9 cellular contexts compared by ENCODE assay signal in the genomic region with DNA sequence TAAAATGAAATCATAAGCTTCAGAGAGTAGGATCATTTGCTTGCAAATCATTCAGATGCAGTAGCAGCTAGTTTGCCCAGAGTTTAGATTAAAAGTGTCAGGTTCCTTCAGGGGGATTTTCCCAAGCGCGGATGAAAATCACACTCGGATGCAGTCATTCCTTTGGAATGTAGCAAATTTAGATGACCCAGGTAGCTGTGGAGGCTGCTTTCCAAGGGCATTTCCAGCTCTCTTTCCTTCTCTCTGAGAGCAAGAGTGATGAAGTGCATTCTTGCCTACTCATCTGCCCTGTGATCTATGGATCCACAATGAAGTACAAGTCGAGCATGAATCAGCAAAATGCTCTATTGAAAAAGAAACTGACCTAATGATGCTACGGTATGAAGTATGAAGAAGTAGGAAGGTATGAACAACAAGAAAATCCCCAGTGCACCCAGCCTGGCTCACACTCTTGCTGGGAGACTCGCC.
A peak's percentile ranks its signal among the peaks of the same experiment; 100 is the strongest.
DNase-seq lines count a peak whose midpoint lies in the region; TF ChIP-seq lines count a peak whose summit lies in the region.
"Had no signal": no experiment of that assay in that cellular context is flagged by ENCODE, and none has a peak within 500 bp of the region (broad histone marks: within the 10 kb centered on the region; RNA-seq: fewer than 3 reads in every experiment).

No MANE protein-coding gene starts in this region.

- H3K36me3 ChIP-seq in BE2C, result no peaks in the 10 kb centered on the region

- DNase-seq in A172 (ENCODE audit: low spot score) (peak; percentile 99), HS-27A (ENCODE audit: low read depth) (peak; percentile 50), astrocyte of the hippocampus (ENCODE audit: low read depth, low spot score) (peak; percentile 92), iris pigment epithelial cell (ENCODE audit: low read depth) (peak; percentile 97), BE2C (no peak), ecto neural progenitor cell (ENCODE audit: low spot score) (no peak), SK-N-DZ (ENCODE audit: low spot score) (no peak), substantia nigra (lab: John Stamatoyannopoulos, UW) (no peak)
- DNase-seq: CD4-positive, CD25-positive, alpha-beta regulatory T cell had no signal

- no peak overlapping the region for H3K27ac ChIP-seq in substantia nigra (ENCODE audit: low read depth, low read length, poor library complexity, severe bottlenecking)

- no peak overlapping the region for H3K4me3 ChIP-seq in BE2C (ENCODE audit: low read depth, low read length)

- no peaks in the 10 kb centered on the region for H3K27me3 ChIP-seq in BE2C

- no peak for TF ChIP-seq CTCF in BE2C (IDR thresholded peaks at IDR 0.05; ENCODE audit: low read depth, low read length)

- no peaks in the 10 kb centered on the region for H3K9me3 ChIP-seq in BE2C

- no peaks in the 10 kb centered on the region for H3K4me1 ChIP-seq in BE2C

Comparison
In these comparisons a context has a peak if more than half of its experiments do, and no peak if none do; other contexts are left out.
1. DNase-seq: peak in A172 (single experiment), HS-27A (single experiment), astrocyte of the hippocampus (single experiment) and iris pigment epithelial cell (single experiment); none in BE2C (single experiment), ecto neural progenitor cell (single experiment), SK-N-DZ (single experiment) and substantia nigra (0 of 49).